1 cellular context compared by ENCODE assay signal in the genomic region with DNA sequence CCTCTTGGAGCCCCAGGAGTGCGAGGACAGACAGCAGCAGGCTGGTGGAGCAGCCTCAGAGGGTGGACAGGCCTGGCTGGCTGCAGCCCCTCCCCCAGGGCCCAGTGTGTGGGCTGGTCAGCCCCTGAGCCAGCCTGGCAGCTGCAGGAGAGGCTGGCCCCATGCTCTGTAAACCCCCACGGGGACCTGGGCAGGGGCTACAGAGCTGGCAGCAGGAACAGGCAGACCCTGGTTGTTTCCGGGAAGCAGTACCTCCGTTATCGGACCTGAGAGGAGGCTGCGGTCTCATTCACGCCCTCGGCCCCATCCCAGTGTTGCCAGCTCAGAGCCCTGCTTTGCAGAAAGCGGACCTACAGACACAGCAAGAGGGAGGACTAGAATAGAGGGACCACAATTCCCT.
TF ChIP-seq lines count a peak whose summit lies in the region.

No MANE protein-coding gene starts in this region.

TF ChIP-seq in WTC11, 78 proteins besides CTCF, POLR2A, EP300 and RAD21 (continued from another document):
- TF ChIP-seq, protein P1, sequence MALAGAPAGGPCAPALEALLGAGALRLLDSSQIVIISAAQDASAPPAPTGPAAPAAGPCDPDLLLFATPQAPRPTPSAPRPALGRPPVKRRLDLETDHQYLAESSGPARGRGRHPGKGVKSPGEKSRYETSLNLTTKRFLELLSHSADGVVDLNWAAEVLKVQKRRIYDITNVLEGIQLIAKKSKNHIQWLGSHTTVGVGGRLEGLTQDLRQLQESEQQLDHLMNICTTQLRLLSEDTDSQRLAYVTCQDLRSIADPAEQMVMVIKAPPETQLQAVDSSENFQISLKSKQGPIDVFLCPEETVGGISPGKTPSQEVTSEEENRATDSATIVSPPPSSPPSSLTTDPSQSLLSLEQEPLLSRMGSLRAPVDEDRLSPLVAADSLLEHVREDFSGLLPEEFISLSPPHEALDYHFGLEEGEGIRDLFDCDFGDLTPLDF (CRISPR knock-in tag; IDR thresholded peaks at IDR 0.05), result 0 out of 2 replicates have a peak, but pooled peaks have one; percentile 22
- TF ChIP-seq KAT7 (CRISPR knock-in tag; IDR thresholded peaks at IDR 0.05; ENCODE audit: borderline replicate concordance) (no peak), NR1H2 (CRISPR knock-in tag; IDR thresholded peaks at IDR 0.05) (no peak)
